ENCODE assay signal across 23 cellular contexts in genomic region chr11:112783945-112784322, GRCh38.
DNase-seq lines count a peak whose midpoint lies in the region; ATAC-seq and TF ChIP-seq lines count a peak whose summit lies in the region.
"Had no signal": no experiment of that assay in that cellular context is flagged by ENCODE, and none has a peak within 500 bp of the region (broad histone marks: within the 10 kb centered on the region; RNA-seq: fewer than 3 reads in every experiment).

No MANE protein-coding gene starts in this region.

- no peak for ATAC-seq in left cardiac atrium
- no peak for ATAC-seq in left colon
- ATAC-seq in HG03342 (IDR thresholded peaks at IDR 0.05; ENCODE audit: unreplicated experiment), result no peak

- H3K4me3 ChIP-seq in cardiac muscle cell, result no peak overlapping the region
- H3K4me3 ChIP-seq: A549; BLaER1 treated with 17β-estradiol and CSF1 and Interleukin-3, amounts not matched to agents 10 nM and 100 nM; left lung had no signal

- no peaks in the 10 kb centered on the region for H3K27me3 Mint-ChIP-seq in mesothelial cell of epicardium (ENCODE audit: low read depth)

- no peaks in the 10 kb centered on the region for H3K27me3 ChIP-seq in cardiac muscle cell
- H3K27me3 ChIP-seq: adrenal gland; BLaER1 treated with 17β-estradiol and CSF1 and Interleukin-3, amounts not matched to agents 10 nM and 100 nM had no signal

- intact Hi-C loops in left cardiac atrium (cut with DNase I) (loop anchor here in 1 of 2 donors (10.0 kb wide), 2 partner anchors 129 to 161 kb away; no protein-coding TSS in a partner anchor), left colon (cut with DNase I, micrococcal nuclease) (no loop called here)

- H3K4me3 Mint-ChIP-seq in mesothelial cell of epicardium, result no peak overlapping the region
- H3K4me3 Mint-ChIP-seq: activated CD4-positive, alpha-beta T cell treated with anti-CD3 and anti-CD28 coated beads, Interleukin-2, amount 10 ng/mL, durations not matched to agents 7 days and 5 days; central memory CD8-positive, alpha-beta T cell; H9 had no signal

- H3K36me3 Mint-ChIP-seq in mesothelial cell of epicardium, result no peaks in the 10 kb centered on the region

- H3K27ac ChIP-seq in cardiac muscle cell (peak overlapping the region; percentile 28), cingulate gyrus (ENCODE audit: low read depth, low read length) (peak overlapping the region; percentile 32), temporal lobe (ENCODE audit: low read depth, low read length) (peak overlapping the region; percentile 59)
- H3K27ac ChIP-seq: A549; adrenal gland; BLaER1 treated with 17β-estradiol and CSF1 and Interleukin-3, amounts not matched to agents 10 nM and 100 nM; left lung; parathyroid adenoma had no signal

- peak overlapping the region; percentile 79 for H3K27ac Mint-ChIP-seq in mesothelial cell of epicardium
- H3K27ac Mint-ChIP-seq: activated CD4-positive, alpha-beta T cell treated with anti-CD3 and anti-CD28 coated beads, Interleukin-2, amount 10 ng/mL, durations not matched to agents 7 days and 5 days had no signal

- no peaks in the 10 kb centered on the region for H3K9me3 ChIP-seq in cardiac muscle cell (ENCODE audit: low read depth)
- H3K9me3 ChIP-seq: A549; adrenal gland; BLaER1 treated with 17β-estradiol and CSF1 and Interleukin-3, amounts not matched to agents 10 nM and 100 nM; left lung had no signal

- DNase-seq in cardiac muscle cell (ENCODE audit: low read depth in 1 of 2, low spot score in 1 of 2), result no peak
- no peak for DNase-seq in left cardiac atrium
- DNase-seq in mesothelial cell of epicardium (ENCODE audit: low spot score in 2 of 2, unreplicated experiment in 2 of 2), result no peak
- DNase-seq in left colon, result no peak
- no peak for DNase-seq in NCI-H69 (lab: John Stamatoyannopoulos, UW)
- DNase-seq: activated CD4-positive, alpha-beta T cell treated with anti-CD3 and anti-CD28 coated beads, Interleukin-2, amount 10 ng/mL, durations not matched to agents 7 days and 5 days; activated naive CD4-positive, alpha-beta T cell; activated T-cell treated with anti-CD3 and anti-CD28 coated beads, Interleukin-2, amount 50 U/mL, for 48 hours; COR-L47; DND-41; H9; Karpas-422; NCI-H1694 treated with DMSO at 0.1 percent for 48 hours; NCI-H774 had no signal

- no peaks in the 10 kb centered on the region for H3K9me3 Mint-ChIP-seq in mesothelial cell of epicardium
- H3K9me3 Mint-ChIP-seq: activated CD4-positive, alpha-beta T cell treated with anti-CD3 and anti-CD28 coated beads, Interleukin-2, amount 10 ng/mL, durations not matched to agents 7 days and 5 days; central memory CD8-positive, alpha-beta T cell; H9 had no signal

- TF ChIP-seq CTCF in cardiac muscle cell (IDR thresholded peaks at IDR 0.05; ENCODE audit: low read depth, low read length), result no peak
- TF ChIP-seq CTCF in mesothelial cell of epicardium (IDR thresholded peaks at IDR 0.05; ENCODE audit: unreplicated experiment), result no peak

- no peaks in the 10 kb centered on the region for H3K36me3 ChIP-seq in cardiac muscle cell
- H3K36me3 ChIP-seq: adrenal gland; BLaER1 treated with 17β-estradiol and CSF1 and Interleukin-3, amounts not matched to agents 10 nM and 100 nM; left lung had no signal

- H3K4me1 Mint-ChIP-seq in mesothelial cell of epicardium, result peaks cover 57% of the 10 kb centered on the region
- H3K4me1 Mint-ChIP-seq: activated CD4-positive, alpha-beta T cell treated with anti-CD3 and anti-CD28 coated beads, Interleukin-2, amount 10 ng/mL, durations not matched to agents 7 days and 5 days; central memory CD8-positive, alpha-beta T cell had no signal

- H3K4me1 ChIP-seq in cardiac muscle cell (ENCODE audit: low read depth), result peaks cover 26% of the 10 kb centered on the region
- H3K4me1 ChIP-seq: A549; BLaER1 treated with 17β-estradiol and CSF1 and Interleukin-3, amounts not matched to agents 10 nM and 100 nM; parathyroid adenoma had no signal
